ENCODE assay signal across 15 cellular contexts in genomic region chr2:166234112-166234846, GRCh38.
DNase-seq lines count a peak whose midpoint lies in the region; ATAC-seq, FAIRE-seq and TF ChIP-seq lines count a peak whose summit lies in the region.
"Had no signal": no experiment of that assay in that cellular context is flagged by ENCODE, and none has a peak within 500 bp of the region (broad histone marks: within the 10 kb centered on the region; RNA-seq: fewer than 3 reads in every experiment).

No MANE protein-coding gene starts in this region.

- no peak overlapping the region for H3K4me3 Mint-ChIP-seq in glutamatergic neuron (ENCODE audit: unreplicated experiment)
- H3K4me3 Mint-ChIP-seq in stimulated activated memory B cell treated with anti-CD40 and anti-IgM and Interleukin-4, amounts not matched to agents 10 μg/mL and 1 μg/mL and 100 μg/mL, for 72 hours = no peak overlapping the region
- H3K4me3 Mint-ChIP-seq: activated CD4-positive, alpha-beta memory T cell treated with anti-CD3 and anti-CD28 coated beads, Interleukin-2, amount 10 ng/mL, durations not matched to agents 7 days and 5 days; T-helper 1 cell treated with Interleukin-12 subunit alpha and Interleukin-12 subunit beta and Interleukin-4 antibody, amounts not matched to agents 30 μg/mL and 1 μg/mL, for 36 hours had no signal

- no peak for TF ChIP-seq RAD21 in A549 (conservative IDR thresholded peaks at IDR 0.05 in 1 of 2, IDR thresholded peaks at IDR 0.05 in 1 of 2)

- no peaks in the 10 kb centered on the region for H3K9me3 Mint-ChIP-seq in glutamatergic neuron (ENCODE audit: unreplicated experiment)
- H3K9me3 Mint-ChIP-seq in stimulated activated memory B cell treated with anti-CD40 and anti-IgM and Interleukin-4, amounts not matched to agents 10 μg/mL and 1 μg/mL and 100 μg/mL, for 72 hours = no peaks in the 10 kb centered on the region
- H3K9me3 Mint-ChIP-seq: activated CD4-positive, alpha-beta memory T cell treated with anti-CD3 and anti-CD28 coated beads, Interleukin-2, amount 10 ng/mL, durations not matched to agents 7 days and 5 days; T-helper 1 cell treated with Interleukin-12 subunit alpha and Interleukin-12 subunit beta and Interleukin-4 antibody, amounts not matched to agents 30 μg/mL and 1 μg/mL, for 36 hours had no signal

- H3K4me2 ChIP-seq in A549 = 0 out of 3 replicates have a peak overlapping the region, but pooled peaks have one; percentile 2

- no peaks in the 10 kb centered on the region for H3K4me1 Mint-ChIP-seq in glutamatergic neuron (ENCODE audit: low read depth, unreplicated experiment)
- H3K4me1 Mint-ChIP-seq in stimulated activated memory B cell treated with anti-CD40 and anti-IgM and Interleukin-4, amounts not matched to agents 10 μg/mL and 1 μg/mL and 100 μg/mL, for 72 hours = no peaks in the 10 kb centered on the region
- H3K4me1 Mint-ChIP-seq: activated CD4-positive, alpha-beta memory T cell treated with anti-CD3 and anti-CD28 coated beads, Interleukin-2, amount 10 ng/mL, durations not matched to agents 7 days and 5 days had no signal

- TF ChIP-seq POLR2A in A549 (IDR thresholded peaks at IDR 0.05; ENCODE audit: low read length) = no peak

- H3K27me3 Mint-ChIP-seq in glutamatergic neuron (ENCODE audit: unreplicated experiment) = no peaks in the 10 kb centered on the region
- no peaks in the 10 kb centered on the region for H3K27me3 Mint-ChIP-seq in stimulated activated memory B cell treated with anti-CD40 and anti-IgM and Interleukin-4, amounts not matched to agents 10 μg/mL and 1 μg/mL and 100 μg/mL, for 72 hours
- H3K27me3 Mint-ChIP-seq: activated CD4-positive, alpha-beta memory T cell treated with anti-CD3 and anti-CD28 coated beads, Interleukin-2, amount 10 ng/mL, durations not matched to agents 7 days and 5 days had no signal

- CTCF ChIA-PET in A549 (lab: Yijun Ruan, JAX) = no interaction called here

- no peak overlapping the region for H3K27ac ChIP-seq in A549
- H3K27ac ChIP-seq: colonic mucosa, left lung had no signal

- no peak overlapping the region for H3K27ac Mint-ChIP-seq in glutamatergic neuron (ENCODE audit: unreplicated experiment)
- no peak overlapping the region for H3K27ac Mint-ChIP-seq in stimulated activated memory B cell treated with anti-CD40 and anti-IgM and Interleukin-4, amounts not matched to agents 10 μg/mL and 1 μg/mL and 100 μg/mL, for 72 hours
- H3K27ac Mint-ChIP-seq: activated CD4-positive, alpha-beta memory T cell treated with anti-CD3 and anti-CD28 coated beads, Interleukin-2, amount 10 ng/mL, durations not matched to agents 7 days and 5 days; T-helper 1 cell treated with Interleukin-12 subunit alpha and Interleukin-12 subunit beta and Interleukin-4 antibody, amounts not matched to agents 30 μg/mL and 1 μg/mL, for 36 hours had no signal

- DNase-seq in A549 (ENCODE audit: low read depth in 1 of 2, low spot score in 1 of 2) (peak in 1 of 2 experiments; percentile 10), HS-27A (ENCODE audit: low read depth) (peak; percentile 34), astrocyte of the spinal cord (ENCODE audit: low read depth, low spot score) (peak; percentile 71), hepatic stellate cell (ENCODE audit: low spot score) (peak; percentile 16), glutamatergic neuron (no peak), occipital lobe (lab: John Stamatoyannopoulos, UW) (no peak)
- DNase-seq in activated effector memory CD4-positive, alpha-beta T cell treated with anti-CD3 and anti-CD28 coated beads, Interleukin-2, amount 50 U/mL, for 16 hours = no peak
- DNase-seq: activated CD4-positive, alpha-beta memory T cell treated with anti-CD3 and anti-CD28 coated beads, Interleukin-2, amount 10 ng/mL, durations not matched to agents 7 days and 5 days; activated gamma-delta T cell treated with Interleukin-2 at 50 U/mL for 16 hours; colonic mucosa; H7; left lung; NCI-H2029 had no signal

- no peaks in the 10 kb centered on the region for H3K36me3 Mint-ChIP-seq in glutamatergic neuron (ENCODE audit: unreplicated experiment)
- H3K36me3 Mint-ChIP-seq in stimulated activated memory B cell treated with anti-CD40 and anti-IgM and Interleukin-4, amounts not matched to agents 10 μg/mL and 1 μg/mL and 100 μg/mL, for 72 hours = no peaks in the 10 kb centered on the region

- TF ChIP-seq CTCF in A549 (IDR thresholded peaks at IDR 0.05) (no peak), astrocyte of the spinal cord (IDR thresholded peaks at IDR 0.05; ENCODE audit: low read depth, low read length) (no peak), glutamatergic neuron (IDR thresholded peaks at IDR 0.05; ENCODE audit: partially characterized antibody, unreplicated experiment) (no peak)

- ATAC-seq in A549 = peak in 1 of 2 experiments; percentile 53; a peak in 3 of 6 replicates
- no peak for ATAC-seq in stimulated activated memory B cell treated with anti-CD40 and anti-IgM and Interleukin-4, amounts not matched to agents 10 μg/mL and 1 μg/mL and 100 μg/mL, for 72 hours
- ATAC-seq: left lung had no signal

- peaks cover 27% of the 10 kb centered on the region; the same call in 2 of the 3 replicates for H3K4me1 ChIP-seq in A549
- H3K4me1 ChIP-seq: colonic mucosa, left lung had no signal

- POLR2A ChIA-PET in A549 (lab: Yijun Ruan, JAX) = no interaction called here

- H3K4me3 ChIP-seq in A549 = no peak overlapping the region
- no peak overlapping the region for H3K4me3 ChIP-seq in astrocyte of the spinal cord (ENCODE audit: low read depth, low read length)
- H3K4me3 ChIP-seq: colonic mucosa, left lung had no signal

- FAIRE-seq in A549 (lab: Jason Lieb, UNC) = no peak

- TF ChIP-seq EP300 in A549 (IDR thresholded peaks at IDR 0.05) = no peak

- 44% methylated on average over 7 of the region's 7 CpGs for WGBS in A549 (ENCODE audit: missing lambda C conversion rate)

- in situ Hi-C loops in astrocyte of the spinal cord (cut with HindIII; ENCODE audit: low sequenced_read_pairs) = no loop called here

- H3K9me3 ChIP-seq in A549 = no peaks in the 10 kb centered on the region
- H3K9me3 ChIP-seq: colonic mucosa, left lung had no signal

TF ChIP-seq in A549, 52 proteins besides CTCF, POLR2A, EP300 and RAD21:
- TF ChIP-seq RFX5 (IDR thresholded peaks at IDR 0.05) (no peak), EHMT2 (IDR thresholded peaks at IDR 0.05; ENCODE audit: low read depth) (no peak), RCOR1 (IDR thresholded peaks at IDR 0.05; ENCODE audit: low read depth, low read length) (no peak), ZNF302 (CRISPR knock-in tag; IDR thresholded peaks at IDR 0.05) (no peak), FOXS1 (CRISPR knock-in tag; IDR thresholded peaks at IDR 0.05) (no peak), JUNB (IDR thresholded peaks at IDR 0.05) (no peak), POLR2AphosphoS2 (conservative IDR thresholded peaks at IDR 0.05; ENCODE audit: low read length) (no peak), NPAS2 (CRISPR knock-in tag; IDR thresholded peaks at IDR 0.05; ENCODE audit: borderline replicate concordance) (no peak)
- TF ChIP-seq, protein P1, sequence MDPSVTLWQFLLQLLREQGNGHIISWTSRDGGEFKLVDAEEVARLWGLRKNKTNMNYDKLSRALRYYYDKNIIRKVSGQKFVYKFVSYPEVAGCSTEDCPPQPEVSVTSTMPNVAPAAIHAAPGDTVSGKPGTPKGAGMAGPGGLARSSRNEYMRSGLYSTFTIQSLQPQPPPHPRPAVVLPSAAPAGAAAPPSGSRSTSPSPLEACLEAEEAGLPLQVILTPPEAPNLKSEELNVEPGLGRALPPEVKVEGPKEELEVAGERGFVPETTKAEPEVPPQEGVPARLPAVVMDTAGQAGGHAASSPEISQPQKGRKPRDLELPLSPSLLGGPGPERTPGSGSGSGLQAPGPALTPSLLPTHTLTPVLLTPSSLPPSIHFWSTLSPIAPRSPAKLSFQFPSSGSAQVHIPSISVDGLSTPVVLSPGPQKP (IDR thresholded peaks at IDR 0.05; ENCODE audit: low read depth, low read length) = no peak
TF ChIP-seq in A549: peak in this region for 0.

Comparison
In these comparisons a context has a peak if more than half of its experiments do, and no peak if none do; other contexts are left out.
1. DNase-seq: peak in HS-27A (single experiment), astrocyte of the spinal cord (single experiment) and hepatic stellate cell (single experiment); none in activated effector memory CD4-positive, alpha-beta T cell treated with anti-CD3 and anti-CD28 coated beads, Interleukin-2, amount 50 U/mL, for 16 hours (single experiment), glutamatergic neuron (single experiment) and occipital lobe (single experiment).